23 cellular contexts compared by ENCODE assay signal in the genomic region with DNA sequence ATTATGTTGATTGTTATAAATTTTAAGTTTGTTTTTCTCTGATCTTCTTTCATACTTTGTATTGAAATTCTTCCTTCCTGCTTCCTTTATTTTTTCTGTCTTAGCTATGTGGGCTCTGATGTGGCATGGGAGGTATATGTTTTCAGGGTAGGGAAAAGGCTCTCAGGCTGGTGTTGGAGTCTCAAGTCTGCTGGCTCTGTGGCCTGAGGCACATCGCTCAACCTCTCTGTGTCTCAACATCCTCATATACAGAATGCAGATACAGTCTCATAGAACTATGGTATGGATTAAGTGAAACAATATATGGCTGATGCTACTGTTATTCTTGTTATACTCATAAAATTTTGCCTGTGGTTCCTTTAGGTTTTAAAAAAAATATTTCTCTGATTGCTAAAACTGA.
"Had no signal": no experiment of that assay in that cellular context is flagged by ENCODE, and none has a peak within 500 bp of the region (broad histone marks: within the 10 kb centered on the region; RNA-seq: fewer than 3 reads in every experiment).

No MANE protein-coding gene starts in this region.

- FAIRE-seq: colon, endothelial cell of umbilical vein, frontal cortex, keratinocyte had no signal

- DNase-seq: dermis blood vessel endothelial cell; dorsolateral prefrontal cortex; effector CD4-positive, alpha-beta T cell; effector memory CD4-positive, alpha-beta T cell; foreskin keratinocyte; heart left ventricle; hypothalamus; immature natural killer cell; left cardiac atrium; left lung; left ventricle myocardium superior; lower lobe of right lung; mesendoderm; midbrain had no signal

- H3K9me3 ChIP-seq: esophagus muscularis mucosa, gastroesophageal sphincter, heart left ventricle, left lung, lower lobe of right lung had no signal

- H3K79me2 ChIP-seq: hepatocyte had no signal

- H3K36me3 Mint-ChIP-seq: immature natural killer cell, memory B cell had no signal

- H3K4me3 ChIP-seq: coronary artery, dorsolateral prefrontal cortex, esophagus muscularis mucosa, gastroesophageal sphincter, heart left ventricle, hepatocyte, left lung, lower lobe of right lung had no signal

- H3K4me1 ChIP-seq: foreskin keratinocyte had no signal

- H3K4me3 Mint-ChIP-seq: immature natural killer cell, memory B cell had no signal

- H3K9me3 Mint-ChIP-seq: immature natural killer cell, memory B cell had no signal

- H2AFZ ChIP-seq: hepatocyte had no signal

- H3K4me2 ChIP-seq: hepatocyte had no signal

- H3K27ac ChIP-seq: coronary artery, dorsolateral prefrontal cortex, esophagus muscularis mucosa, foreskin keratinocyte, gastroesophageal sphincter, heart left ventricle, hepatocyte, left lung, lower lobe of right lung had no signal

- H3K27ac Mint-ChIP-seq: immature natural killer cell, memory B cell had no signal

- H3K4me1 Mint-ChIP-seq: immature natural killer cell had no signal

- ATAC-seq: foreskin keratinocyte, gastroesophageal sphincter, heart left ventricle, left cardiac atrium, left lung, left ventricle myocardium superior, lower lobe of right lung had no signal

- H3K36me3 ChIP-seq: esophagus muscularis mucosa, gastroesophageal sphincter, heart left ventricle, left lung, lower lobe of right lung had no signal
